26 cellular contexts compared by ENCODE assay signal in genomic region chr6:703562-703961, GRCh38. TPM values are rescaled to one million over a fixed set of nuclear protein-coding genes. Genes with fewer than 3 reads are reported as not detected.
"Had no signal": no experiment of that assay in that cellular context is flagged by ENCODE, and none has a peak within 500 bp of the region (broad histone marks: within the 10 kb centered on the region; RNA-seq: fewer than 3 reads in every experiment).

No MANE protein-coding gene starts in this region.

- H3K4me3 ChIP-seq: body of pancreas, cardiac muscle cell, colonic mucosa, dorsolateral prefrontal cortex, heart left ventricle, psoas muscle, sigmoid colon, uterus had no signal

- H3K27ac ChIP-seq: body of pancreas, cardiac muscle cell, colonic mucosa, heart left ventricle, parathyroid adenoma, psoas muscle, sigmoid colon, uterus had no signal

- H3K9ac ChIP-seq: parathyroid adenoma had no signal

- DNase-seq: activated CD4-positive, alpha-beta memory T cell treated with anti-CD3 and anti-CD28 coated beads, Interleukin-2, amount 10 ng/mL, durations not matched to agents 7 days and 5 days; activated CD4-positive, alpha-beta T cell treated with anti-CD3 and anti-CD28 coated beads for 1 hour; activated CD4-positive, alpha-beta T cell treated with anti-CD3 and anti-CD28 coated beads, Interleukin-2, amount 10 ng/mL, durations not matched to agents 7 days and 5 days; activated naive CD4-positive, alpha-beta T cell; activated T-cell treated with anti-CD3 and anti-CD28 coated beads, Interleukin-2, amount 50 U/mL, for 48 hours; body of pancreas; cerebellar nuclear complex; colonic mucosa; dorsolateral prefrontal cortex; effector memory CD4-positive, alpha-beta T cell; heart left ventricle; naive B cell; nucleus accumbens; psoas muscle; sigmoid colon; small intestine; stimulated activated CD4-positive, alpha-beta T cell treated with anti-CD3 and anti-CD28 coated beads, Interleukin-4, amount 100 ng/mL, for 24 hours; stimulated activated naive CD8-positive, alpha-beta T cell treated with anti-CD3 and anti-CD28 coated beads, Interleukin-15, amount 100 ng/mL, for 72 hours; substantia nigra; T1000; uterus had no signal

- H3K27me3 ChIP-seq: cardiac muscle cell, colonic mucosa, dorsolateral prefrontal cortex, sigmoid colon, uterus had no signal

- ATAC-seq: body of pancreas; esophagus mucosa; heart left ventricle; psoas muscle; stimulated activated memory B cell treated with anti-CD40 and anti-IgM and Interleukin-4, amounts not matched to agents 10 μg/mL and 1 μg/mL and 100 μg/mL, for 72 hours; stimulated activated naive CD8-positive, alpha-beta T cell treated with anti-CD3 and anti-CD28 coated beads, Interleukin-15, amount 100 ng/mL, for 72 hours had no signal

- H3K4me1 ChIP-seq: body of pancreas, colonic mucosa, heart left ventricle, parathyroid adenoma, psoas muscle, sigmoid colon, uterus had no signal

- H3K36me3 ChIP-seq: cardiac muscle cell, colonic mucosa, heart left ventricle, sigmoid colon, uterus had no signal

- H3K79me2 ChIP-seq: parathyroid adenoma had no signal

- H2AFZ ChIP-seq: parathyroid adenoma had no signal

- H3K9me3 ChIP-seq: body of pancreas, colonic mucosa, heart left ventricle, psoas muscle, sigmoid colon, uterus had no signal

RNA-seq across cellular contexts. Expression of gene HUS1B, which starts 46.7 kb away (rescaled TPM):
- total RNA-seq: kidney epithelial cell had no signal
- polyA plus RNA-seq: cardiac muscle cell had no signal
